ENCODE assay signal across 12 cellular contexts in the genomic region with DNA sequence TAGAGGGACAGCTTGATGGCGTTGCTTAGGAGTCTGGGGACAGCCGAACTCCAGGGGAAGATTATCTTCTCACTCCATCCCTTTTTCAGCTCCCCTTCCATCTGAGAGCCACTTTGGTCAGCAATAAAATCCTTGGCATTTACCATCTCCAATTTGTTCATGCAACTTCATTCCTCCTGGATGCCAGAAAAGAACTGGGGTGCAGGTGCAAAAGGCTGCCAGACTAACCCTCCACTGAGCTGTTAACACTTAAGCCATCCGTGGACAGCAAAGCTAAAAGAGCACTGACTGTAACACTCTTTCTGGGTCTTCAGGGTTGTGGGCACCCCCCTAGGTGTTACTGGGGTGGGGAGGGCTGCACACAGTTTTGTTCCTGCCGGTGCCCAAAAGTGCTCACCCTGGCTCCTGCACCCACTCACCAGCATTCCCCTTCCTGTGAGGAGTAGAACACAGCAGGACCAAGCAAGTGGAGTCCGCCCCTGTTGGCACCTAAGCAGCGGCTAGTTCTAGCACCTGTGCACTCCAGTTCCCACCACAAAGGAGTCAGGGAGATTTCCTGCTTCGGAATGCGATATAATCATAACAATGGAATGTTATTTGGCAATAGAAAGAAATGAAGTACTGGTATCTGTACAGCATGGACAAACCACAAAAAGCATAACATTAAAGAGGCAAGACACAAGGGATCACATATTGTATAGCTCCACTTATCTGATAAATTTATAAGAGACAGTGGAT.
DNase-seq lines count a peak whose midpoint lies in the region; ATAC-seq and TF ChIP-seq lines count a peak whose summit lies in the region.
"Had no signal": no experiment of that assay in that cellular context is flagged by ENCODE, and none has a peak within 500 bp of the region (broad histone marks: within the 10 kb centered on the region; RNA-seq: fewer than 3 reads in every experiment).

No MANE protein-coding gene starts in this region.

- ATAC-seq in HG02763 (IDR thresholded peaks at IDR 0.05; ENCODE audit: unreplicated experiment) = no peak

- H3K4me3 ChIP-seq in fibroblast of mammary gland (ENCODE audit: control insufficient read depth, low read depth, low read length) (no peak overlapping the region), retinal pigment epithelial cell (ENCODE audit: low read length) (no peak overlapping the region)

- DNase-seq in HCEC 1CT = peak; percentile 72
- DNase-seq in RWPE1 (ENCODE audit: low spot score) = peak; percentile 89
- peak; percentile 38 for DNase-seq in fibroblast of mammary gland (ENCODE audit: low read depth)
- DNase-seq in retinal pigment epithelial cell (ENCODE audit: low read depth) = peak; percentile 70
- DNase-seq in activated effector memory CD4-positive, alpha-beta T cell treated with Interleukin-2 at 50 U/mL for 16 hours = no peak
- DNase-seq in ureter (ENCODE audit: low spot score) = no peak
- DNase-seq in NCI-H2227 (lab: John Stamatoyannopoulos, UW; ENCODE audit: unreplicated experiment) = no peak
- DNase-seq: activated CD8-positive, alpha-beta memory T cell treated with anti-CD3 and anti-CD28 coated beads, Interleukin-2, amount 50 U/mL, for 4 hours; effector CD8-positive, alpha-beta T cell; H9; Kasumi-1 had no signal

- CTCF ChIA-PET in RWPE1 (lab: Yijun Ruan, JAX) = interaction anchor here (0.6 kb wide), 2 partner anchors 220 to 676 kb away, joined by 4 read pairs; no protein-coding TSS in a partner anchor

- peak overlapping the region; percentile 72 for H3K27ac ChIP-seq in RWPE1

- TF ChIP-seq CTCF in RWPE1 (conservative IDR thresholded peaks at IDR 0.05; ENCODE audit: low read depth) (no peak), fibroblast of mammary gland (conservative IDR thresholded peaks at IDR 0.05; ENCODE audit: control insufficient read depth, insufficient read depth, low read depth, low read length) (no peak), retinal pigment epithelial cell (conservative IDR thresholded peaks at IDR 0.05; ENCODE audit: low read depth, low read length) (no peak)

- POLR2A ChIA-PET in RWPE1 (lab: Yijun Ruan, JAX; ENCODE audit: low non-redundant PET) = no interaction called here

Comparison
In these comparisons a context has a peak if more than half of its experiments do, and no peak if none do; other contexts are left out.
1. DNase-seq: peak in HCEC 1CT (single experiment), RWPE1 (single experiment), fibroblast of mammary gland (single experiment) and retinal pigment epithelial cell (single experiment); none in activated effector memory CD4-positive, alpha-beta T cell treated with Interleukin-2 at 50 U/mL for 16 hours (single experiment), ureter (single experiment) and NCI-H2227 (single experiment).